In the genomic region with DNA sequence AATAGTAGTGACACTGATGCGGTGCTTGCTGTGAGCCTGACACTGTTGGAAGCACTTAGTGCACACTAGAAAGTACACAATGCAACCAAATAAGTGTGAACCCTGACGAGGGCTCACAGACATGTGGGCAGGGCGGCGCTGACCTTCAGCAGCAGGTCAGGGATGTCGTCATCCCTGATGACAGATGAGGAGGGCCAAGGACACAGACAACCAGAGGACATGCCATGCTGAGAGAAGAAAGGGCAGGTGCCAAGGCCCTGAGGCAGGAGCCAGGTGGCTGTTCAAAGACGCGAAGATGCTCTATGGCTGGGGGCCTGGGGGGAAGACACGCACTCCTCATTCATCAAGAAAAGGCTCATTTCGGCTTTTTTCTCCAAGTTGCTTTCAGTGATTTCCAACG, we compare ENCODE assay signal across 18 cellular contexts.
"Had no signal": no experiment of that assay in that cellular context is flagged by ENCODE, and none has a peak within 500 bp of the region (broad histone marks: within the 10 kb centered on the region; RNA-seq: fewer than 3 reads in every experiment).

No MANE protein-coding gene starts in this region.

- H3K27ac ChIP-seq: cardiac muscle cell, left lung, psoas muscle, thyroid gland, uterus had no signal

- H3K4me1 ChIP-seq: left lung, psoas muscle, uterus had no signal

- H3K4me3 Mint-ChIP-seq: activated naive CD4-positive, alpha-beta T cell treated with anti-CD3 and anti-CD28 coated beads, Interleukin-2, amount 50 U/mL, for 24 hours; stimulated activated naive B cell treated with anti-CD40 and anti-IgM and Interleukin-4, amounts not matched to agents 10 μg/mL and 1 μg/mL and 100 μg/mL, for 72 hours had no signal

- H3K27ac Mint-ChIP-seq: activated naive CD4-positive, alpha-beta T cell treated with anti-CD3 and anti-CD28 coated beads, Interleukin-2, amount 50 U/mL, for 24 hours; stimulated activated naive B cell treated with anti-CD40 and anti-IgM and Interleukin-4, amounts not matched to agents 10 μg/mL and 1 μg/mL and 100 μg/mL, for 72 hours had no signal

- H3K27me3 ChIP-seq: dorsolateral prefrontal cortex, thyroid gland, uterus had no signal

- H3K4me1 Mint-ChIP-seq: activated naive CD4-positive, alpha-beta T cell treated with anti-CD3 and anti-CD28 coated beads, Interleukin-2, amount 50 U/mL, for 24 hours had no signal

- DNase-seq: activated CD4-positive, alpha-beta T cell treated with anti-CD3 and anti-CD28 coated beads, Interleukin-2, amount 50 U/mL, for 1 hour; activated CD4-positive, CD25-positive, alpha-beta regulatory T cell; activated gamma-delta T cell; amniotic stem cell; foreskin keratinocyte; kidney; left lung; psoas muscle; right cardiac atrium; stimulated activated CD4-positive, alpha-beta T cell treated with anti-CD3 and anti-CD28 coated beads, Interleukin-4, amount 100 ng/mL, for 4 hours; stimulated activated naive B cell treated with anti-CD40 and anti-IgM and Interleukin-4, amounts not matched to agents 10 μg/mL and 1 μg/mL and 100 μg/mL, for 72 hours; T1000; thyroid gland; uterus had no signal

- H3K36me3 ChIP-seq: cardiac muscle cell, left lung, thyroid gland, uterus had no signal

- H3K9me3 ChIP-seq: psoas muscle, thyroid gland, uterus had no signal

- ATAC-seq: psoas muscle; right cardiac atrium; stimulated activated naive B cell treated with anti-CD40 and anti-IgM and Interleukin-4, amounts not matched to agents 10 μg/mL and 1 μg/mL and 100 μg/mL, for 72 hours had no signal

- H3K36me3 Mint-ChIP-seq: activated naive CD4-positive, alpha-beta T cell treated with anti-CD3 and anti-CD28 coated beads, Interleukin-2, amount 50 U/mL, for 24 hours had no signal

- H3K4me3 ChIP-seq: cardiac muscle cell, dorsolateral prefrontal cortex, left lung, psoas muscle, skin epidermis, thyroid gland, uterus had no signal
